19 cellular contexts compared by ENCODE assay signal in the genomic region with DNA sequence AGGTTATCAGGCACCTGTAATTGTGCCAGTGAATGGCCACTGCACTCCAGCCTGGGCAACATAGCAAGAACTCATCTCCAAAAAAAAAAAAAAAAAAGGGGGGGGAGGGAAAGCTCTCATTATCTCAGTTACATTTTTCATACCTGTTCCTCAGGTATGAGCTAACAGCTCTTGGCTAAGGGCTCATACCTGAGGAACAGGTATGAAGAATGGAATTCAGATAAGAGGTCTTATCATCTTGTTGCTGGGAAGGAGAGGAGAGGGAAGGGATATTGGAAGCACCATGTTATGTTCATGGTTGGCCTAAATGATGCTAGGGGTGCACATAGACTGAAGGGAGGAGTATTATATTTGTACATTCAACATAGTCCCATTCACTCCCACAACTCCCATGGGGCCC. TPM values are rescaled to one million over a fixed set of nuclear protein-coding genes. Genes with fewer than 3 reads are reported as not detected.
DNase-seq lines count a peak whose midpoint lies in the region; ATAC-seq, FAIRE-seq and TF ChIP-seq lines count a peak whose summit lies in the region.
"Had no signal": no experiment of that assay in that cellular context is flagged by ENCODE, and none has a peak within 500 bp of the region (broad histone marks: within the 10 kb centered on the region; RNA-seq: fewer than 3 reads in every experiment).

No MANE protein-coding gene starts in this region.

- no peak for ATAC-seq in HG02763 (IDR thresholded peaks at IDR 0.05; ENCODE audit: unreplicated experiment)
- ATAC-seq: GM12878, GM23338 had no signal

- H3K9me3 ChIP-seq in keratinocyte (ENCODE audit: control insufficient read depth, low read depth, low read length) = no peaks in the 10 kb centered on the region
- H3K9me3 ChIP-seq in smooth muscle cell (replicated peaks; ENCODE audit: low read depth) = no peaks in the 10 kb centered on the region
- H3K9me3 ChIP-seq: HAP-1 had no signal

- H3K4me3 ChIP-seq in NB4 (ENCODE audit: low read depth, low read length) = no peak overlapping the region
- H3K4me3 ChIP-seq in keratinocyte (ENCODE audit: control insufficient read depth in 2 of 3, extremely low read depth in 1 of 3, insufficient read depth in 2 of 3, low read depth in 1 of 3, low read length in 3 of 3) = no peak overlapping the region
- H3K4me3 ChIP-seq in smooth muscle cell = no peak overlapping the region
- H3K4me3 ChIP-seq: BLaER1 treated with 17β-estradiol and CSF1 and Interleukin-3, amounts not matched to agents 10 nM and 100 nM; GM12878; GM23338; HAP-1 had no signal

- no peaks in the 10 kb centered on the region for H3K9me1 ChIP-seq in keratinocyte (ENCODE audit: control insufficient read depth, extremely low read depth, insufficient read depth, low read length)

- H3K4me1 ChIP-seq in keratinocyte (ENCODE audit: control insufficient read depth, extremely low read depth, insufficient read depth, low read length) (no peaks in the 10 kb centered on the region), smooth muscle cell (ENCODE audit: low read depth) (peaks cover 14% of the 10 kb centered on the region)
- H3K4me1 ChIP-seq: HAP-1 had no signal

- no peak overlapping the region for H3K4me2 ChIP-seq in keratinocyte (ENCODE audit: control insufficient read depth, extremely low read depth, insufficient read depth, low read depth, low read length)
- H3K4me2 ChIP-seq in smooth muscle cell = no peak overlapping the region
- H3K4me2 ChIP-seq: BLaER1 treated with 17β-estradiol and CSF1 and Interleukin-3, amounts not matched to agents 10 nM and 100 nM; GM23338 had no signal

- H3K79me2 ChIP-seq in keratinocyte (ENCODE audit: control insufficient read depth, insufficient read depth, low read length) = no peaks in the 10 kb centered on the region
- H3K79me2 ChIP-seq in smooth muscle cell (ENCODE audit: low read depth) = no peaks in the 10 kb centered on the region

- H3K9me3 Mint-ChIP-seq in immature natural killer cell = no peaks in the 10 kb centered on the region
- H3K9me3 Mint-ChIP-seq: GM23338 had no signal

- peaks cover 0 to 12% (median 6%) of the 10 kb centered on the region in 3 donors for H3K36me3 Mint-ChIP-seq in immature natural killer cell

- H3K9ac ChIP-seq in keratinocyte (ENCODE audit: control insufficient read depth, extremely low read depth, insufficient read depth, low read length) = no peak overlapping the region
- no peak overlapping the region for H3K9ac ChIP-seq in smooth muscle cell (ENCODE audit: low read depth)
- H3K9ac ChIP-seq: BLaER1 treated with 17β-estradiol and CSF1 and Interleukin-3, amounts not matched to agents 10 nM and 100 nM had no signal

- no peaks in the 10 kb centered on the region for H3F3A ChIP-seq in smooth muscle cell (ENCODE audit: low read depth)

- no peaks in the 10 kb centered on the region for H3K27me3 Mint-ChIP-seq in immature natural killer cell (ENCODE audit: low read depth in 3 of 3)
- H3K27me3 Mint-ChIP-seq: CD4-positive, CD25-positive, alpha-beta regulatory T cell; IgD-negative memory B cell had no signal

- no peak overlapping the region for H3K27ac ChIP-seq in keratinocyte (ENCODE audit: control insufficient read depth, insufficient read depth, low read length)
- peak overlapping the region; percentile 13 for H3K27ac ChIP-seq in smooth muscle cell (ENCODE audit: low read depth)
- H3K27ac ChIP-seq: BLaER1 treated with 17β-estradiol and CSF1 and Interleukin-3, amounts not matched to agents 10 nM and 100 nM had no signal

- TF ChIP-seq CTCF in NB4 (IDR thresholded peaks at IDR 0.05; ENCODE audit: low read depth, low read length) (no peak), keratinocyte (optimal IDR thresholded peaks at IDR 0.05 in 1 of 3, IDR thresholded peaks at IDR 0.05 in 1 of 3, conservative IDR thresholded peaks at IDR 0.05 in 1 of 3; ENCODE audit: extremely low read depth in 1 of 3, insufficient read depth in 2 of 3, low read length in 3 of 3) (no peak), smooth muscle cell (IDR thresholded peaks at IDR 0.05; ENCODE audit: borderline replicate concordance, insufficient read depth, poor library complexity, severe bottlenecking) (no peak)

- H3K36me3 ChIP-seq in keratinocyte (ENCODE audit: control insufficient read depth in 2 of 2, extremely low read depth in 1 of 2, insufficient read depth in 2 of 2, low read length in 2 of 2) (no peaks in the 10 kb centered on the region), smooth muscle cell (ENCODE audit: low read depth) (no peaks in the 10 kb centered on the region)
- H3K36me3 ChIP-seq: HAP-1 had no signal

- H4K20me1 ChIP-seq in keratinocyte (ENCODE audit: control insufficient read depth, extremely low read depth, insufficient read depth, low read length) (no peaks in the 10 kb centered on the region), smooth muscle cell (ENCODE audit: low read depth) (no peaks in the 10 kb centered on the region)
- H4K20me1 ChIP-seq: BLaER1 treated with 17β-estradiol and CSF1 and Interleukin-3, amounts not matched to agents 10 nM and 100 nM had no signal

- dilution Hi-C loops in keratinocyte (cut with MboI; ENCODE audit: extremely low pct_ligation_motif_present, low sequenced_read_pairs) = no loop called here

- peak; percentile 14 for DNase-seq in NB4 (ENCODE audit: low read depth)
- DNase-seq in keratinocyte (ENCODE audit: low read depth, low spot score) = no peak
- DNase-seq in smooth muscle cell (lab: John Stamatoyannopoulos, UW; ENCODE audit: unreplicated experiment) = no peak
- DNase-seq in AG08396 (ENCODE audit: low spot score) = no peak
- no peak for DNase-seq in immature natural killer cell
- DNase-seq in H54 (ENCODE audit: insufficient read length, low spot score) = no peak
- DNase-seq: AML-193; Calu3; CD4-positive, CD25-positive, alpha-beta regulatory T cell; DMS79 had no signal

- H3K27me3 ChIP-seq in keratinocyte (ENCODE audit: control insufficient read depth, extremely low read depth, insufficient read depth, low read length) (no peaks in the 10 kb centered on the region), smooth muscle cell (ENCODE audit: low read depth) (no peaks in the 10 kb centered on the region)
- H3K27me3 ChIP-seq: BLaER1 treated with 17β-estradiol and CSF1 and Interleukin-3, amounts not matched to agents 10 nM and 100 nM had no signal

- H2AFZ ChIP-seq in keratinocyte (ENCODE audit: control insufficient read depth, low read length) (no peak overlapping the region), smooth muscle cell (ENCODE audit: low read depth) (no peak overlapping the region)
- H2AFZ ChIP-seq: GM23338 had no signal

- H3K4me3 Mint-ChIP-seq in immature natural killer cell = no peak overlapping the region
- H3K4me3 Mint-ChIP-seq: CD4-positive, CD25-positive, alpha-beta regulatory T cell; GM23338; IgD-negative memory B cell had no signal

- TF ChIP-seq POLR2A in NB4 (IDR thresholded peaks at IDR 0.05; ENCODE audit: extremely low read depth, insufficient read length) = no peak
- TF ChIP-seq POLR2A in H54 (IDR thresholded peaks at IDR 0.05; ENCODE audit: low read depth, low read length) = no peak

- FAIRE-seq in keratinocyte (lab: Jason Lieb, UNC) = peak; percentile 63
- FAIRE-seq in H54 (lab: Jason Lieb, UNC) = no peak
- FAIRE-seq: A204.1, GM12878, GM18507 had no signal

- no peaks in the 10 kb centered on the region for H3K4me1 Mint-ChIP-seq in immature natural killer cell
- H3K4me1 Mint-ChIP-seq: CD4-positive, CD25-positive, alpha-beta regulatory T cell had no signal

- no peak overlapping the region for H3K27ac Mint-ChIP-seq in immature natural killer cell
- H3K27ac Mint-ChIP-seq: CD4-positive, CD25-positive, alpha-beta regulatory T cell; GM23338; IgD-negative memory B cell had no signal

RNA-seq across cellular contexts. Expression of a gene that starts 2.6 kb away (rescaled TPM):
- 1.6 to 3.4 TPM (median 2.6 TPM) in 3 replicates for polyA plus RNA-seq in keratinocyte
- polyA plus RNA-seq in keratinocyte (2011; ENCODE audit: low read depth) = 0.92 TPM
- polyA plus RNA-seq in keratinocyte (2011; cell fraction: cytosol; rRNA removed) = 1.2 and 1.5 TPM in 2 replicates
- polyA plus RNA-seq in keratinocyte (2011; cell fraction: nucleus; rRNA removed) = 4.3 and 5.4 TPM in 2 replicates
- polyA plus RNA-seq in keratinocyte (2012; ENCODE audit: low replicate concordance) = 0.96 and 2.3 TPM in 2 replicates
- polyA minus RNA-seq in keratinocyte = 0.26 to 12.6 TPM (median 5.3 TPM) in 3 replicates
- polyA minus RNA-seq in keratinocyte (2011; cell fraction: cytosol; rRNA and poly(A)+ RNA removed) = 1.5 TPM
- 6.4 and 10.7 TPM in 2 replicates for polyA minus RNA-seq in keratinocyte (2011; cell fraction: nucleus; rRNA and poly(A)+ RNA removed)
- 0.36 and 1.5 TPM in 2 replicates for total RNA-seq in smooth muscle cell
- 0.07 and 0.35 TPM in 2 replicates for polyA plus RNA-seq in smooth muscle cell
- under 1 TPM in 2 of 3 donors, not detected in 1; 0.27 to 0.28 TPM for polyA plus RNA-seq in immature natural killer cell
- total RNA-seq: HT1080 had no signal
